26 cellular contexts compared by ENCODE assay signal in the genomic region with DNA sequence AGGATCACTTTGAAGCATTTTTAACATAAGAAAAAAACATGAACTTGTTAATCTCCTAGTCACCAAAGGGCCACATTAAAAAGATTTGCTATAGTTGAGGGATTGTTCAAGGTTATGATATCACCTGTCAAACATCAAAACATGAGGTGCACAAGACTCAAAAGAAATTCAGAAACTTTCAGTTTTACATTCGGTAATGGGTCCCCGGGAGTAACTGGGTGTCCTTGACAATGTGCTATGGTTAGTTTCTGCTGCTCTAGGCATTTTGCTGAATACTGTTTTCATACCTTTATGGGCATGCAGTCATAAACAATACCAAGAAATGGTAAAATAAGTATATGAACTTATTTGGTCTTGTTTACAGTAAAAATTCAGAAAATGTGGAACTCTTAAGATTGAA.
"Had no signal": no experiment of that assay in that cellular context is flagged by ENCODE, and none has a peak within 500 bp of the region (broad histone marks: within the 10 kb centered on the region; RNA-seq: fewer than 3 reads in every experiment).

No MANE protein-coding gene starts in this region.

- H2AFZ ChIP-seq: hepatocyte had no signal

- H3K9me3 ChIP-seq: colonic mucosa, esophagus muscularis mucosa, esophagus squamous epithelium, gastrocnemius medialis, gastroesophageal sphincter, heart left ventricle, heart right ventricle had no signal

- H3K36me3 ChIP-seq: colonic mucosa, esophagus muscularis mucosa, esophagus squamous epithelium, gastrocnemius medialis, gastroesophageal sphincter, heart left ventricle, heart right ventricle had no signal

- H3K27me3 ChIP-seq: colonic mucosa, dorsolateral prefrontal cortex, esophagus muscularis mucosa, esophagus squamous epithelium, foreskin keratinocyte, gastrocnemius medialis, gastroesophageal sphincter, heart left ventricle, heart right ventricle, hepatocyte had no signal

- H3K27ac ChIP-seq: colonic mucosa, coronary artery, dorsolateral prefrontal cortex, epithelial cell of prostate, esophagus muscularis mucosa, esophagus squamous epithelium, foreskin keratinocyte, gastrocnemius medialis, gastroesophageal sphincter, heart left ventricle, heart right ventricle, hepatocyte had no signal

- H3K79me2 ChIP-seq: hepatocyte had no signal

- FAIRE-seq: endothelial cell of umbilical vein had no signal

- ATAC-seq: effector memory CD8-positive, alpha-beta T cell; esophagus mucosa; foreskin keratinocyte; gastrocnemius medialis; gastroesophageal sphincter; heart left ventricle; heart right ventricle had no signal

- DNase-seq: colonic mucosa; cortex of kidney; dermis blood vessel endothelial cell; dorsolateral prefrontal cortex; effector CD4-positive, alpha-beta T cell; effector CD8-positive, alpha-beta T cell; effector memory CD4-positive, alpha-beta T cell; effector memory CD8-positive, alpha-beta T cell; endodermal cell; erythroblast; esophagus squamous epithelium; foreskin fibroblast; foreskin keratinocyte; foreskin melanocyte; gastrocnemius medialis; glutamatergic neuron; head of caudate nucleus; heart left ventricle; heart right ventricle had no signal

- H3K4me1 ChIP-seq: colonic mucosa, esophagus muscularis mucosa, esophagus squamous epithelium, foreskin keratinocyte, gastrocnemius medialis, gastroesophageal sphincter, heart left ventricle, heart right ventricle had no signal

- H3K4me2 ChIP-seq: hepatocyte had no signal

- H3K4me3 ChIP-seq: colonic mucosa, coronary artery, dorsolateral prefrontal cortex, esophagus muscularis mucosa, esophagus squamous epithelium, gastrocnemius medialis, gastroesophageal sphincter, heart left ventricle, heart right ventricle, hepatocyte had no signal
